Comparison of ENCODE assay signal across 18 cellular contexts in genomic region chr1:116510361-116510760, GRCh38.
A peak's percentile ranks its signal among the peaks of the same experiment; 100 is the strongest.
DNase-seq lines count a peak whose midpoint lies in the region; ATAC-seq and TF ChIP-seq lines count a peak whose summit lies in the region.
"Had no signal": no experiment of that assay in that cellular context is flagged by ENCODE, and none has a peak within 500 bp of the region (broad histone marks: within the 10 kb centered on the region; RNA-seq: fewer than 3 reads in every experiment).

No MANE protein-coding gene starts in this region.

- POLR2A ChIA-PET in MCF 10A (lab: Yijun Ruan, JAX), result interaction anchor here (1.0 to 2.5 kb wide), 2 partner anchors 9 to 134 kb away, joined by 3 to 13 read pairs; no protein-coding TSS in a partner anchor

- H3K27ac ChIP-seq in breast epithelium, result no peak overlapping the region
- H3K27ac ChIP-seq: esophagus muscularis mucosa, right atrium auricular region, VCaP had no signal

- peaks cover 10% of the 10 kb centered on the region for H3K36me3 Mint-ChIP-seq in MCF 10A (ENCODE audit: insufficient read depth, unreplicated experiment)
- peaks cover 10% of the 10 kb centered on the region for H3K36me3 Mint-ChIP-seq in activated T-helper 17 cell treated with anti-CD3 and anti-CD28 coated beads, Interleukin-2, amount 50 U/mL, for 72 hours (ENCODE audit: low read depth)
- peaks cover 28 to 37% of the 10 kb centered on the region in 2 donors for H3K36me3 Mint-ChIP-seq in stimulated activated naive B cell treated with anti-CD40 and anti-IgM and Interleukin-4, amounts not matched to agents 10 μg/mL and 1 μg/mL and 100 μg/mL, for 72 hours

- intact Hi-C loops in MCF 10A (cut with micrococcal nuclease) (no loop called here), breast epithelium (cut with DNase I; ENCODE audit: low total_unique reads) (no loop called here)

- H3K9me3 Mint-ChIP-seq in MCF 10A (ENCODE audit: unreplicated experiment), result peaks cover 10% of the 10 kb centered on the region
- H3K9me3 Mint-ChIP-seq in activated T-helper 17 cell treated with anti-CD3 and anti-CD28 coated beads, Interleukin-2, amount 50 U/mL, for 72 hours, result no peaks in the 10 kb centered on the region
- peaks cover 4 to 6% of the 10 kb centered on the region in 2 donors for H3K9me3 Mint-ChIP-seq in stimulated activated naive B cell treated with anti-CD40 and anti-IgM and Interleukin-4, amounts not matched to agents 10 μg/mL and 1 μg/mL and 100 μg/mL, for 72 hours

- no peak for ATAC-seq in activated T-helper 17 cell treated with anti-CD3 and anti-CD28 coated beads, Interleukin-2, amount 50 U/mL, for 72 hours (replicated peaks)
- ATAC-seq in stimulated activated naive B cell treated with anti-CD40 and anti-IgM and Interleukin-4, amounts not matched to agents 10 μg/mL and 1 μg/mL and 100 μg/mL, for 72 hours (replicated peaks), result no peak
- ATAC-seq in GM19463 (IDR thresholded peaks at IDR 0.05; ENCODE audit: unreplicated experiment), result no peak

- H3K4me3 ChIP-seq in breast epithelium, result no peak overlapping the region
- H3K4me3 ChIP-seq: esophagus muscularis mucosa, right atrium auricular region had no signal

- CTCF ChIA-PET in MCF 10A (lab: Yijun Ruan, JAX), result interaction anchor here (0.8 to 1.6 kb wide), 2 partner anchors 12 to 25 kb away, joined by 3 to 7 read pairs; no protein-coding TSS in a partner anchor

- H3K36me3 ChIP-seq in breast epithelium, result no peaks in the 10 kb centered on the region
- H3K36me3 ChIP-seq: esophagus muscularis mucosa, right atrium auricular region had no signal

- BruUV-seq in MCF 10A (replicated peaks; lab: Mats Ljungman, UMichigan), result no TSS peak

- peaks cover 3 to 6% of the 10 kb centered on the region in 2 donors for H3K4me1 ChIP-seq in breast epithelium

- no peaks in the 10 kb centered on the region for H3K27me3 Mint-ChIP-seq in MCF 10A (ENCODE audit: insufficient read depth, unreplicated experiment)
- H3K27me3 Mint-ChIP-seq in activated T-helper 17 cell treated with anti-CD3 and anti-CD28 coated beads, Interleukin-2, amount 50 U/mL, for 72 hours, result no peaks in the 10 kb centered on the region
- H3K27me3 Mint-ChIP-seq in stimulated activated naive B cell treated with anti-CD40 and anti-IgM and Interleukin-4, amounts not matched to agents 10 μg/mL and 1 μg/mL and 100 μg/mL, for 72 hours, result no peaks in the 10 kb centered on the region

- no peak for TF ChIP-seq POLR2A in breast epithelium (IDR thresholded peaks at IDR 0.05)

- H3K4me3 Mint-ChIP-seq in MCF 10A (ENCODE audit: unreplicated experiment), result no peak overlapping the region
- no peak overlapping the region for H3K4me3 Mint-ChIP-seq in activated T-helper 17 cell treated with anti-CD3 and anti-CD28 coated beads, Interleukin-2, amount 50 U/mL, for 72 hours
- no peak overlapping the region for H3K4me3 Mint-ChIP-seq in stimulated activated naive B cell treated with anti-CD40 and anti-IgM and Interleukin-4, amounts not matched to agents 10 μg/mL and 1 μg/mL and 100 μg/mL, for 72 hours

- peaks cover 43% of the 10 kb centered on the region for H3K4me1 Mint-ChIP-seq in MCF 10A (ENCODE audit: insufficient read depth, unreplicated experiment)
- H3K4me1 Mint-ChIP-seq in activated T-helper 17 cell treated with anti-CD3 and anti-CD28 coated beads, Interleukin-2, amount 50 U/mL, for 72 hours, result peaks cover 54% of the 10 kb centered on the region
- H3K4me1 Mint-ChIP-seq in stimulated activated naive B cell treated with anti-CD40 and anti-IgM and Interleukin-4, amounts not matched to agents 10 μg/mL and 1 μg/mL and 100 μg/mL, for 72 hours, result peaks cover 40 to 70% of the 10 kb centered on the region in 2 donors

- TF ChIP-seq CTCF in MCF 10A (IDR thresholded peaks at IDR 0.05; ENCODE audit: unreplicated experiment) (no peak), breast epithelium (IDR thresholded peaks at IDR 0.05) (no peak)

- no peak for DNase-seq in MCF 10A (ENCODE audit: unreplicated experiment)
- DNase-seq in breast epithelium (ENCODE audit: low spot score in 2 of 2), result no peak
- peak; percentile 25 for DNase-seq in LHCN-M2 (ENCODE audit: low read depth)
- no peak for DNase-seq in stimulated activated naive B cell treated with anti-CD40 and anti-IgM and Interleukin-4, amounts not matched to agents 10 μg/mL and 1 μg/mL and 100 μg/mL, for 72 hours
- no peak for DNase-seq in NCI-H510A (lab: John Stamatoyannopoulos, UW)
- no peak for DNase-seq in medulla oblongata (ENCODE audit: extremely low spot score)
- DNase-seq: activated effector memory CD4-positive, alpha-beta T cell treated with Interleukin-2 at 50 U/mL for 16 hours; amniotic stem cell; Karpas-422; NCI-H1436; NCI-H2227 treated with DMSO at 0.1 percent for 48 hours; occipital lobe; SW 1271 had no signal

- no peaks in the 10 kb centered on the region for H3K9me3 ChIP-seq in breast epithelium
- H3K9me3 ChIP-seq: esophagus muscularis mucosa, right atrium auricular region had no signal

- no peaks in the 10 kb centered on the region for H3K27me3 ChIP-seq in breast epithelium
- H3K27me3 ChIP-seq: esophagus muscularis mucosa, right atrium auricular region had no signal

- H3K27ac Mint-ChIP-seq in MCF 10A (ENCODE audit: low read depth, unreplicated experiment), result peak overlapping the region; percentile 5
- H3K27ac Mint-ChIP-seq in activated T-helper 17 cell treated with anti-CD3 and anti-CD28 coated beads, Interleukin-2, amount 50 U/mL, for 72 hours, result peak overlapping the region; percentile 62
- peak overlapping the region; percentile 73 for H3K27ac Mint-ChIP-seq in stimulated activated naive B cell treated with anti-CD40 and anti-IgM and Interleukin-4, amounts not matched to agents 10 μg/mL and 1 μg/mL and 100 μg/mL, for 72 hours

Comparison
In these comparisons a context has a peak if more than half of its experiments do, and no peak if none do; other contexts are left out.
1. H3K27ac Mint-ChIP-seq: peak in every context shown above with its lines; median percentile 73 in stimulated activated naive B cell treated with anti-CD40 and anti-IgM and Interleukin-4, amounts not matched to agents 10 μg/mL and 1 μg/mL and 100 μg/mL, for 72 hours; 62 in activated T-helper 17 cell treated with anti-CD3 and anti-CD28 coated beads, Interleukin-2, amount 50 U/mL, for 72 hours; 5 in MCF 10A.